In genomic region chr19:2477732-2478191, GRCh38 we compare ENCODE assay signal across 8 cellular contexts. TPM values are rescaled to one million over a fixed set of nuclear protein-coding genes. Genes with fewer than 3 reads are reported as not detected.
A peak's percentile ranks its signal among the peaks of the same experiment; 100 is the strongest.
DNase-seq lines count a peak whose midpoint lies in the region; ATAC-seq and TF ChIP-seq lines count a peak whose summit lies in the region.

No MANE protein-coding gene starts in this region.

- H3K27ac Mint-ChIP-seq in T-helper 1 cell treated with Interleukin-12 subunit alpha and Interleukin-12 subunit beta and Interleukin-4 antibody, amounts not matched to agents 30 μg/mL and 1 μg/mL, for 36 hours: peak overlapping the region; percentile 93

- no peak for ATAC-seq in GM19351 (IDR thresholded peaks at IDR 0.05; ENCODE audit: unreplicated experiment)

- no peak for TF ChIP-seq POLR2A in vagina (IDR thresholded peaks at IDR 0.05)

- H3K36me3 ChIP-seq in duodenal mucosa (ENCODE audit: control insufficient read depth in 1 of 2, insufficient read depth in 2 of 2, low read length in 2 of 2) (no peaks in the 10 kb centered on the region), vagina (no peaks in the 10 kb centered on the region)

- H3K9me3 ChIP-seq in duodenal mucosa (ENCODE audit: control insufficient read depth in 1 of 2, low read length in 2 of 2): peaks cover 0 to 4% of the 10 kb centered on the region in 2 donors
- no peaks in the 10 kb centered on the region for H3K9me3 ChIP-seq in vagina

- peaks cover 29% of the 10 kb centered on the region for H3K36me3 Mint-ChIP-seq in T-helper 1 cell treated with Interleukin-12 subunit alpha and Interleukin-12 subunit beta and Interleukin-4 antibody, amounts not matched to agents 30 μg/mL and 1 μg/mL, for 36 hours (ENCODE audit: low read depth)

- peaks cover 10 to 28% of the 10 kb centered on the region in 2 donors for H3K4me1 ChIP-seq in duodenal mucosa (ENCODE audit: control insufficient read depth in 1 of 2, insufficient read depth in 2 of 2, low read length in 2 of 2)
- peaks cover 41% of the 10 kb centered on the region for H3K4me1 ChIP-seq in vagina

- intact Hi-C loops in vagina (cut with DNase I): loop anchor here (2.0 kb wide), 2 partner anchors 67 to 125 kb away; no protein-coding TSS in a partner anchor

- peak overlapping the region; percentile 70 to 75 for H3K9ac ChIP-seq in duodenal mucosa (ENCODE audit: low read depth in 1 of 2, low read length in 2 of 2)

- no peak for TF ChIP-seq CTCF in GM13976 (IDR thresholded peaks at IDR 0.05; ENCODE audit: borderline replicate concordance, control extremely low read depth, extremely low read depth, insufficient read depth, missing control alignments)
- TF ChIP-seq CTCF in vagina (IDR thresholded peaks at IDR 0.05): no peak

- in situ Hi-C loops in GM13976 (cut with MboI; ENCODE audit: low sequenced_read_pairs, unreplicated experiment): no loop called here

- peaks cover 16% of the 10 kb centered on the region for H3K4me1 Mint-ChIP-seq in T-helper 1 cell treated with Interleukin-12 subunit alpha and Interleukin-12 subunit beta and Interleukin-4 antibody, amounts not matched to agents 30 μg/mL and 1 μg/mL, for 36 hours (ENCODE audit: low read depth)

- H3K4me3 Mint-ChIP-seq in T-helper 1 cell treated with Interleukin-12 subunit alpha and Interleukin-12 subunit beta and Interleukin-4 antibody, amounts not matched to agents 30 μg/mL and 1 μg/mL, for 36 hours: peak overlapping the region; percentile 97

- H3K27me3 ChIP-seq in duodenal mucosa (ENCODE audit: control insufficient read depth in 1 of 2, insufficient read depth in 2 of 2, low read length in 2 of 2): no peaks in the 10 kb centered on the region
- no peaks in the 10 kb centered on the region for H3K27me3 ChIP-seq in vagina

- no peak overlapping the region for H3K27ac ChIP-seq in duodenal mucosa (ENCODE audit: low read depth, low read length)
- H3K27ac ChIP-seq in vagina: peak overlapping the region; percentile 85

- peaks cover 3% of the 10 kb centered on the region for H3K27me3 Mint-ChIP-seq in T-helper 1 cell treated with Interleukin-12 subunit alpha and Interleukin-12 subunit beta and Interleukin-4 antibody, amounts not matched to agents 30 μg/mL and 1 μg/mL, for 36 hours (ENCODE audit: low read depth)

- peaks cover 4% of the 10 kb centered on the region for H3K9me3 Mint-ChIP-seq in T-helper 1 cell treated with Interleukin-12 subunit alpha and Interleukin-12 subunit beta and Interleukin-4 antibody, amounts not matched to agents 30 μg/mL and 1 μg/mL, for 36 hours

- H3K4me3 ChIP-seq in duodenal mucosa (ENCODE audit: low read depth in 1 of 2, low read length in 2 of 2) (peak overlapping the region; percentile 85 to 99), vagina (peak overlapping the region; percentile 62 to 98)

- DNase-seq in GM13976 (ENCODE audit: low spot score) (peak; percentile 69), midbrain (lab: John Stamatoyannopoulos, UW) (peak; percentile 45), vagina (ENCODE audit: extremely low spot score in 2 of 2) (no peak), Ammon's horn (ENCODE audit: low spot score) (no peak), NCI-H1930 (lab: John Stamatoyannopoulos, UW) (no peak)

RNA-seq across cellular contexts. Expression of gene GADD45B, which starts 1.8 kb away (rescaled TPM):
- 181 TPM for total RNA-seq in vagina

RNA-seq across cellular contexts. Expression of gene LMNB2, which starts 21.0 kb away (rescaled TPM):
- total RNA-seq in vagina: 41.0 TPM

RNA-seq across cellular contexts. Expression of gene TIMM13, which starts 50.4 kb away (rescaled TPM):
- total RNA-seq in vagina: 20.9 TPM

Comparison
In these comparisons a context has a peak if more than half of its experiments do, and no peak if none do; other contexts are left out.
1. DNase-seq: peak in GM13976 (single experiment) and midbrain (single experiment); none in vagina (0 of 2), Ammon's horn (single experiment) and NCI-H1930 (0 of 2).